In genomic region chrX:20001615-20002014, GRCh38 we compare ENCODE assay signal across 23 cellular contexts. TPM values are rescaled to one million over a fixed set of nuclear protein-coding genes. Genes with fewer than 3 reads are reported as not detected.
DNase-seq lines count a peak whose midpoint lies in the region; ATAC-seq, FAIRE-seq and TF ChIP-seq lines count a peak whose summit lies in the region.
"Had no signal": no experiment of that assay in that cellular context is flagged by ENCODE, and none has a peak within 500 bp of the region (broad histone marks: within the 10 kb centered on the region; RNA-seq: fewer than 3 reads in every experiment).

No MANE protein-coding gene starts in this region.

- H3K4me1 ChIP-seq in HepG2 (ENCODE audit: insufficient read depth, low read length) (no peaks in the 10 kb centered on the region), right lobe of liver (no peaks in the 10 kb centered on the region), thyroid gland (no peaks in the 10 kb centered on the region)

- in situ Hi-C loops in HepG2 (cut with HindIII; ENCODE audit: extremely low pct_ligation_motif_present, low pct_unique_long_range_greater_than_20kb): no loop called here

- no peak overlapping the region for H3K27ac ChIP-seq in HepG2 (ENCODE audit: extremely low read length, insufficient read depth, low read length)
- H3K27ac ChIP-seq in right lobe of liver: no peak overlapping the region
- no peak overlapping the region for H3K27ac ChIP-seq in thyroid gland
- H3K27ac ChIP-seq: BLaER1, HL-60 had no signal

- intact Hi-C loops in HepG2 (cut with micrococcal nuclease; ENCODE audit: unreplicated experiment) (no loop called here), right lobe of liver (cut with DNase I) (no loop called here), thyroid gland (cut with DNase I) (no loop called here)

- no peaks in the 10 kb centered on the region for H4K20me1 ChIP-seq in HepG2 (ENCODE audit: insufficient read depth, low read length)
- H4K20me1 ChIP-seq: BLaER1 had no signal

- TF ChIP-seq CTCF in HepG2 (CRISPR knock-in tag; IDR thresholded peaks at IDR 0.05) (0 out of 2 replicates have a peak, but pooled peaks have one; percentile 17), right lobe of liver (IDR thresholded peaks at IDR 0.05) (no peak), thyroid gland (IDR thresholded peaks at IDR 0.05) (no peak)

- H3K9me3 ChIP-seq in HepG2 (ENCODE audit: low read length) (no peaks in the 10 kb centered on the region), right lobe of liver (no peaks in the 10 kb centered on the region), thyroid gland (no peaks in the 10 kb centered on the region)
- H3K9me3 ChIP-seq: BLaER1 had no signal

- WGBS in HepG2 (ENCODE audit: low lambda C conversion rate): 0% methylated on average over 4 of the region's 6 CpGs
- 59% methylated on average over 5 of the region's 6 CpGs for WGBS in right lobe of liver (ENCODE audit: insufficient coverage, low coverage, low lambda C conversion rate, missing lambda C conversion rate)
- WGBS in thyroid gland, 2 donors: 48 to 56% methylated on average over 2 to 5 of the region's 6 CpGs

- H3K4me3 ChIP-seq in HepG2 (replicated peaks in 1 of 3; ENCODE audit: insufficient read depth in 1 of 3, low read depth in 2 of 3, low read length in 3 of 3) (no peak overlapping the region), right lobe of liver (no peak overlapping the region), thyroid gland (replicated peaks in 1 of 3) (no peak overlapping the region)
- H3K4me3 ChIP-seq: BLaER1 had no signal

- H2AFZ ChIP-seq in HepG2 (ENCODE audit: low read length): no peak overlapping the region

- DNase-seq in HepG2 (ENCODE audit: low spot score) (no peak), right lobe of liver (no peak), NCI-H69 (lab: John Stamatoyannopoulos, UW) (peak; percentile 57), iPS-NIHi7 (ENCODE audit: extremely low spot score) (peak; percentile 41), thyroid gland (peak; percentile 8 to 14), NCI-H82 treated with DMSO at 0.1 percent for 48 hours (lab: John Stamatoyannopoulos, UW; ENCODE audit: unreplicated experiment) (no peak), GM19239 (ENCODE audit: insufficient read length, low spot score) (no peak)
- DNase-seq: CD4-positive, CD25-positive, alpha-beta regulatory T cell; DMS153; DND-41; NCI-H1092 treated with DMSO at 0.1 percent for 48 hours; NCI-H1436; NCI-H1930; NCI-H2227 treated with DMSO at 0.1 percent for 48 hours; NCI-H510A treated with DMSO at 0.1 percent for 48 hours; NCI-H774; NK-92 treated with Interleukin-12 subunit alpha and Interleukin-12 subunit beta, amount 100 ng/mL, for 24 hours; PC-3 had no signal

- no peak for TF ChIP-seq RAD21 in HepG2 (CRISPR knock-in tag; IDR thresholded peaks at IDR 0.05)

- FAIRE-seq in HepG2 (lab: Jason Lieb, UNC) (no peak), GM19239 (lab: Jason Lieb, UNC) (no peak)
- FAIRE-seq: A204.1 had no signal

- no peaks in the 10 kb centered on the region for H3K79me2 ChIP-seq in HepG2 (ENCODE audit: insufficient read depth, low read length)

- CTCF ChIA-PET in HepG2 (lab: Yijun Ruan, JAX; ENCODE audit: low intra/inter-chr PET ratio, low total read pairs): no interaction called here

- BruUV-seq in HepG2 (replicated peaks; lab: Mats Ljungman, UMichigan): no TSS peak

- TF ChIP-seq POLR2A in HepG2 (IDR thresholded peaks at IDR 0.05; ENCODE audit: insufficient read depth in 1 of 2, low read depth in 2 of 2, low read length in 2 of 2) (no peak), right lobe of liver (IDR thresholded peaks at IDR 0.05) (no peak), thyroid gland (IDR thresholded peaks at IDR 0.05) (no peak)

- TF ChIP-seq EP300 in HepG2 (IDR thresholded peaks at IDR 0.05; ENCODE audit: low read depth in 2 of 2, low read length in 2 of 2) (no peak), HepG2 (CRISPR knock-in tag; IDR thresholded peaks at IDR 0.05; ENCODE audit: borderline replicate concordance) (no peak)

- no peaks in the 10 kb centered on the region for H3K27me3 ChIP-seq in HepG2 (ENCODE audit: control insufficient read depth in 1 of 2, insufficient read depth in 2 of 2, low read length in 2 of 2)
- H3K27me3 ChIP-seq in right lobe of liver: no peaks in the 10 kb centered on the region
- no peaks in the 10 kb centered on the region for H3K27me3 ChIP-seq in thyroid gland
- H3K27me3 ChIP-seq: BLaER1 had no signal

- H3K4me2 ChIP-seq in HepG2 (ENCODE audit: low read depth, low read length): no peak overlapping the region
- H3K4me2 ChIP-seq: BLaER1 had no signal

- H3K36me3 ChIP-seq in HepG2 (replicated peaks in 1 of 2; ENCODE audit: control insufficient read depth in 1 of 2, insufficient read depth in 2 of 2, low read length in 2 of 2) (no peaks in the 10 kb centered on the region), right lobe of liver (no peaks in the 10 kb centered on the region), thyroid gland (no peaks in the 10 kb centered on the region)
- H3K36me3 ChIP-seq: BLaER1 had no signal

- H3K9ac ChIP-seq in HepG2 (ENCODE audit: insufficient read depth, low read depth, low read length): no peak overlapping the region
- H3K9ac ChIP-seq: BLaER1 had no signal

- ATAC-seq in HepG2 (peak; percentile 58; the same call in 2 of the 3 replicates), right lobe of liver (no peak), GM18867 (IDR thresholded peaks at IDR 0.05; ENCODE audit: unreplicated experiment) (no peak)
- ATAC-seq: PC-3, SK-N-SH treated with all-trans-retinoic acid at 6 μM for 48 hours had no signal

- POLR2A ChIA-PET in HepG2 (lab: Yijun Ruan, JAX): no interaction called here

TF ChIP-seq in HepG2, 621 proteins besides CTCF, POLR2A, EP300 and RAD21:
- TF ChIP-seq HDAC6 (IDR thresholded peaks at IDR 0.05; ENCODE audit: low read depth, low read length): no peak
- TF ChIP-seq ARHGAP35 (CRISPR knock-in tag; IDR thresholded peaks at IDR 0.05; ENCODE audit: borderline replicate concordance): no peak
- TF ChIP-seq, protein P1, sequence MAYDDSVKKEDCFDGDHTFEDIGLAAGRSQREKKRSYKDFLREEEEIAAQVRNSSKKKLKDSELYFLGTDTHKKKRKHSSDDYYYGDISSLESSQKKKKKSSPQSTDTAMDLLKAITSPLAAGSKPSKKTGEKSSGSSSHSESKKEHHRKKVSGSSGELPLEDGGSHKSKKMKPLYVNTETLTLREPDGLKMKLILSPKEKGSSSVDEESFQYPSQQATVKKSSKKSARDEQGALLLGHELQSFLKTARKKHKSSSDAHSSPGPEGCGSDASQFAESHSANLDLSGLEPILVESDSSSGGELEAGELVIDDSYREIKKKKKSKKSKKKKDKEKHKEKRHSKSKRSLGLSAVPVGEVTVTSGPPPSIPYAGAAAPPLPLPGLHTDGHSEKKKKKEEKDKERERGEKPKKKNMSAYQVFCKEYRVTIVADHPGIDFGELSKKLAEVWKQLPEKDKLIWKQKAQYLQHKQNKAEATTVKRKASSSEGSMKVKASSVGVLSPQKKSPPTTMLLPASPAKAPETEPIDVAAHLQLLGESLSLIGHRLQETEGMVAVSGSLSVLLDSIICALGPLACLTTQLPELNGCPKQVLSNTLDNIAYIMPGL (CRISPR knock-in tag; IDR thresholded peaks at IDR 0.05; ENCODE audit: borderline replicate concordance in 1 of 2, low read depth in 1 of 2): no peak
- no peak for TF ChIP-seq SSRP1 (CRISPR knock-in tag; IDR thresholded peaks at IDR 0.05)
- no peak for TF ChIP-seq PRDM4 (CRISPR knock-in tag; IDR thresholded peaks at IDR 0.05; ENCODE audit: borderline replicate concordance)

RNA-seq across cellular contexts. Expression of gene BCLAF3, which starts 10.8 kb away (rescaled TPM):
- total RNA-seq in HepG2 (2016; rRNA removed; fragmentation: Illumina TruSeq; extraction: Trizol): 2.3 and 2.7 TPM in 2 replicates
- total RNA-seq in HepG2 (2016; cell fraction: cytosol; rRNA removed; fragmentation: Illumina TruSeq; extraction: Trizol; ENCODE audit: low read depth): 3.1 and 4.1 TPM in 2 replicates
- 2.8 and 3.1 TPM in 2 replicates for total RNA-seq in HepG2 (2016; cell fraction: insoluble cytoplasmic fraction; rRNA removed; fragmentation: Illumina TruSeq; extraction: Trizol)
- 3.1 and 4.3 TPM in 2 replicates for total RNA-seq in HepG2 (2016; cell fraction: membrane; rRNA removed; fragmentation: Illumina TruSeq; extraction: Trizol)
- total RNA-seq in HepG2 (2016; cell fraction: nucleus; rRNA removed; fragmentation: Illumina TruSeq; extraction: Trizol): 4.7 and 6.2 TPM in 2 replicates
- polyA plus RNA-seq in HepG2 (2011; rRNA removed): 1.5 and 1.8 TPM in 2 replicates
- polyA plus RNA-seq in HepG2 (2011; cell fraction: cytosol; rRNA removed): 0.21 and 0.42 TPM in 2 replicates
- polyA plus RNA-seq in HepG2 (2011; cell fraction: nucleus; rRNA removed): 2.6 and 4.6 TPM in 2 replicates
- 2.2 and 2.5 TPM in 2 replicates for polyA plus RNA-seq in HepG2 (2012)
- 0.17 and 0.46 TPM in 2 replicates for polyA plus RNA-seq in HepG2 (2016; cell fraction: cytosol; fragmentation: Illumina TruSeq; extraction: Trizol; ENCODE audit: low read depth)
- polyA plus RNA-seq in HepG2 (2016; cell fraction: insoluble cytoplasmic fraction; fragmentation: Illumina TruSeq; extraction: Trizol; ENCODE audit: low read depth): 3.1 and 4.5 TPM in 2 replicates
- polyA plus RNA-seq in HepG2 (2016; cell fraction: membrane; fragmentation: Illumina TruSeq; extraction: Trizol; ENCODE audit: low read depth): 0.37 and 1.1 TPM in 2 replicates
- 9.1 and 10.0 TPM in 2 replicates for polyA plus RNA-seq in HepG2 (2016; cell fraction: nucleus; fragmentation: Illumina TruSeq; extraction: Trizol; ENCODE audit: insufficient read depth, low read depth)
- polyA minus RNA-seq in HepG2 (2011; rRNA and poly(A)+ RNA removed; ENCODE audit: low replicate concordance): 0.30 and 0.84 TPM in 2 replicates
- polyA minus RNA-seq in HepG2 (2011; cell fraction: cytosol; rRNA and poly(A)+ RNA removed): 0.89 and 1.1 TPM in 2 replicates
- 7.9 and 9.9 TPM in 2 replicates for polyA minus RNA-seq in HepG2 (2011; cell fraction: nucleus; rRNA and poly(A)+ RNA removed)
- total RNA-seq in right lobe of liver: 1 to 10 TPM; 2.1 to 4.1 (median 3.0) TPM
- 10 to 100 TPM; 10.8 to 16.7 (median 12.3) TPM for total RNA-seq in thyroid gland

Comparison
In these comparisons a context has a peak if more than half of its experiments do, and no peak if none do; other contexts are left out.
1. DNase-seq: peak in NCI-H69 (single experiment), iPS-NIHi7 (single experiment) and thyroid gland (2 of 2); none in HepG2 (single experiment), right lobe of liver (0 of 3), NCI-H82 treated with DMSO at 0.1 percent for 48 hours (single experiment) and GM19239 (single experiment).